Comparison of ENCODE assay signal across 22 cellular contexts in the genomic region with DNA sequence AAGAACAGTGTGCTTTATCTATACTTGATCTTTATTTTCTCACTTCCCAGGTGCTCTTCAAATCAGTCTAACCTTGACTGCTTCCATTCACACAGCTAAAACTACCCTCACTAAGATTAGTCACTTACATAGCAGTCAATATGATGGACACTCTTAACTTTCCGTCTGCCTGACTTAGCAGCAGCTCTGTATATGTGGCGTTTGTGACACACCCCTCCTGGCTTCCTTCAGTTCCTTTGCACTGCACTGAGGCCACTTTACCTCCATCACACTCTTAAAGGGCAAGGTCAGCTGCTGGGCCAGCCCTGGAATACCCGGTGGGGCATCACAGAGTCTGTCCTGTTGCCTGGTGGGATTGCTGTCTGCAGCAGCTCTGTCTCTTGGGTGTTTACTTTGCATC. TPM values are rescaled to one million over a fixed set of nuclear protein-coding genes. Genes with fewer than 3 reads are reported as not detected.
DNase-seq lines count a peak whose midpoint lies in the region; ATAC-seq, FAIRE-seq and TF ChIP-seq lines count a peak whose summit lies in the region.
"Had no signal": no experiment of that assay in that cellular context is flagged by ENCODE, and none has a peak within 500 bp of the region (broad histone marks: within the 10 kb centered on the region; RNA-seq: fewer than 3 reads in every experiment).

No MANE protein-coding gene starts in this region.

- H3K27ac Mint-ChIP-seq in natural killer cell treated with Interleukin-12 subunit alpha and Interleukin-12 subunit beta and Interleukin-15 and Interleukin-18, amount 100 ng/mL, for 72 hours: no peak overlapping the region
- no peak overlapping the region for H3K27ac Mint-ChIP-seq in activated T-helper 1 cell treated with anti-CD3 and anti-CD28 coated beads, Interleukin-12 subunit alpha, Interleukin-12 subunit beta, Interleukin-2, Interleukin-4 antibody, amounts not matched to agents 30 ng/mL and 10 ng/mL and 1 ng/mL, durations not matched to agents 14 hours and 24 hours and 36 hours
- H3K27ac Mint-ChIP-seq: CD8-positive, alpha-beta memory T cell had no signal

- peak; percentile 28 for FAIRE-seq in GM12891 (lab: Jason Lieb, UNC)
- FAIRE-seq in GM12878 (lab: Jason Lieb, UNC): no peak
- FAIRE-seq: G401.6 had no signal

- no peaks in the 10 kb centered on the region for H3K9me3 Mint-ChIP-seq in natural killer cell treated with Interleukin-12 subunit alpha and Interleukin-12 subunit beta and Interleukin-15 and Interleukin-18, amount 100 ng/mL, for 72 hours
- no peaks in the 10 kb centered on the region for H3K9me3 Mint-ChIP-seq in activated T-helper 1 cell treated with anti-CD3 and anti-CD28 coated beads, Interleukin-12 subunit alpha, Interleukin-12 subunit beta, Interleukin-2, Interleukin-4 antibody, amounts not matched to agents 30 ng/mL and 10 ng/mL and 1 ng/mL, durations not matched to agents 14 hours and 24 hours and 36 hours
- H3K9me3 Mint-ChIP-seq: CD8-positive, alpha-beta memory T cell had no signal

- in situ Hi-C loops in GM12878 (cut with MboI): no loop called here

- no peaks in the 10 kb centered on the region for H3K27me3 ChIP-seq in GM12878 (replicated peaks in 1 of 2; ENCODE audit: control insufficient read depth in 2 of 2, insufficient read depth in 2 of 2, low read length in 1 of 2)
- H3K27me3 ChIP-seq: BLaER1 had no signal

- ATAC-seq in GM12878 (peak; percentile 33; the same call in 2 of the 3 replicates), GM21526 (IDR thresholded peaks at IDR 0.05; ENCODE audit: low FRiP score, unreplicated experiment) (no peak)
- peak; percentile 62 to 63 for ATAC-seq in natural killer cell treated with Interleukin-12 subunit alpha and Interleukin-12 subunit beta and Interleukin-15 and Interleukin-18, amount 100 ng/mL, for 72 hours

- no peaks in the 10 kb centered on the region for H3K79me2 ChIP-seq in GM12878 (ENCODE audit: control insufficient read depth, insufficient read depth, low read length)

- intact Hi-C loops in GM12878 (cut with micrococcal nuclease; ENCODE audit: unreplicated experiment): no loop called here
- intact Hi-C loops in activated T-helper 1 cell treated with anti-CD3 and anti-CD28 coated beads, Interleukin-12 subunit alpha, Interleukin-12 subunit beta, Interleukin-2, Interleukin-4 antibody, amounts not matched to agents 30 ng/mL and 10 ng/mL and 1 ng/mL, durations not matched to agents 14 hours and 24 hours and 36 hours (cut with micrococcal nuclease): no loop called here

- H3K27me3 Mint-ChIP-seq in natural killer cell treated with Interleukin-12 subunit alpha and Interleukin-12 subunit beta and Interleukin-15 and Interleukin-18, amount 100 ng/mL, for 72 hours: no peaks in the 10 kb centered on the region
- H3K27me3 Mint-ChIP-seq in activated T-helper 1 cell treated with anti-CD3 and anti-CD28 coated beads, Interleukin-12 subunit alpha, Interleukin-12 subunit beta, Interleukin-2, Interleukin-4 antibody, amounts not matched to agents 30 ng/mL and 10 ng/mL and 1 ng/mL, durations not matched to agents 14 hours and 24 hours and 36 hours (ENCODE audit: insufficient read depth): peaks cover 2% of the 10 kb centered on the region
- H3K27me3 Mint-ChIP-seq: CD8-positive, alpha-beta memory T cell had no signal

- DNase-seq in NCI-H82 (lab: John Stamatoyannopoulos, UW) (peak; percentile 26), NCI-H82 treated with DMSO at 0.1 percent for 48 hours (lab: John Stamatoyannopoulos, UW; ENCODE audit: unreplicated experiment) (no peak), GM12891 (ENCODE audit: insufficient read length, low spot score) (no peak), GM12878 (ENCODE audit: low read depth, low spot score) (no peak)
- DNase-seq in natural killer cell treated with Interleukin-12 subunit alpha and Interleukin-12 subunit beta and Interleukin-15 and Interleukin-18, amount 100 ng/mL, for 72 hours (ENCODE audit: low spot score): peak; percentile 61
- DNase-seq in activated T-helper 1 cell treated with anti-CD3 and anti-CD28 coated beads, Interleukin-12 subunit alpha, Interleukin-12 subunit beta, Interleukin-2, Interleukin-4 antibody, amounts not matched to agents 30 ng/mL and 10 ng/mL and 1 ng/mL, durations not matched to agents 14 hours and 24 hours and 36 hours (ENCODE audit: low spot score): no peak
- DNase-seq in stimulated activated CD4-positive, alpha-beta T cell treated with anti-CD3 and anti-CD28 coated beads, Interleukin-4, amount 100 ng/mL, for 1 hour: no peak
- DNase-seq: ACHN; CD8-positive, alpha-beta memory T cell; GM23248; NCI-H1105 treated with DMSO at 0.1 percent for 48 hours; NCI-H2029 treated with DMSO at 0.1 percent for 48 hours; NCI-H226; NCI-H510A treated with DMSO at 0.1 percent for 48 hours; NCI-H748 treated with DMSO at 0.1 percent for 48 hours; Right ventricle myocardium superior had no signal

- H3K4me1 Mint-ChIP-seq in natural killer cell treated with Interleukin-12 subunit alpha and Interleukin-12 subunit beta and Interleukin-15 and Interleukin-18, amount 100 ng/mL, for 72 hours (ENCODE audit: low read depth in 2 of 2): peaks cover 0 to 4% of the 10 kb centered on the region in 2 donors
- no peaks in the 10 kb centered on the region for H3K4me1 Mint-ChIP-seq in activated T-helper 1 cell treated with anti-CD3 and anti-CD28 coated beads, Interleukin-12 subunit alpha, Interleukin-12 subunit beta, Interleukin-2, Interleukin-4 antibody, amounts not matched to agents 30 ng/mL and 10 ng/mL and 1 ng/mL, durations not matched to agents 14 hours and 24 hours and 36 hours (ENCODE audit: low read depth)

- CTCF ChIA-PET in GM12878 (lab: Yijun Ruan, JAX): interaction anchor here (0.6 to 1.5 kb wide), 3 partner anchors 9 to 1195 kb away, joined by 3 to 4 read pairs (median 3); no protein-coding TSS in a partner anchor

- RAD21 ChIA-PET in GM12878 (lab: Charles Lee; ENCODE audit: unreplicated experiment): no interaction called here

- no peaks in the 10 kb centered on the region for H4K20me1 ChIP-seq in GM12878 (ENCODE audit: control insufficient read depth, insufficient read depth)
- H4K20me1 ChIP-seq: BLaER1 had no signal

- no peak overlapping the region for H2AFZ ChIP-seq in GM12878 (ENCODE audit: control insufficient read depth, low read depth, low read length)
- H2AFZ ChIP-seq: GM23248 had no signal

- no peak for TF ChIP-seq RAD21 in GM12878 (IDR thresholded peaks at IDR 0.05; ENCODE audit: insufficient read depth, low read depth, low read length)

- no peak overlapping the region for H3K27ac ChIP-seq in GM12878 (ENCODE audit: control insufficient read depth, insufficient read depth)
- H3K27ac ChIP-seq: 22Rv1, BLaER1, GM23248, KMS-11 had no signal

- H3K36me3 Mint-ChIP-seq in natural killer cell treated with Interleukin-12 subunit alpha and Interleukin-12 subunit beta and Interleukin-15 and Interleukin-18, amount 100 ng/mL, for 72 hours: no peaks in the 10 kb centered on the region
- H3K36me3 Mint-ChIP-seq in activated T-helper 1 cell treated with anti-CD3 and anti-CD28 coated beads, Interleukin-12 subunit alpha, Interleukin-12 subunit beta, Interleukin-2, Interleukin-4 antibody, amounts not matched to agents 30 ng/mL and 10 ng/mL and 1 ng/mL, durations not matched to agents 14 hours and 24 hours and 36 hours (ENCODE audit: low read depth): no peaks in the 10 kb centered on the region

- H3K9ac ChIP-seq in GM12878 (ENCODE audit: control insufficient read depth, insufficient read depth, low read length): no peak overlapping the region
- H3K9ac ChIP-seq: BLaER1, GM23248, KMS-11 had no signal

- H3K4me1 ChIP-seq in GM12878 (ENCODE audit: control insufficient read depth, insufficient read depth, low read length): no peaks in the 10 kb centered on the region
- H3K4me1 ChIP-seq: HAP-1 had no signal

- no peaks in the 10 kb centered on the region for H3K9me3 ChIP-seq in GM12878 (replicated peaks; ENCODE audit: control insufficient read depth, insufficient read depth, low read length)
- H3K9me3 ChIP-seq: BLaER1, HAP-1 had no signal

- TF ChIP-seq POLR2A in GM12891 (IDR thresholded peaks at IDR 0.05; ENCODE audit: low read depth, low read length): no peak
- no peak for TF ChIP-seq POLR2A in GM12878 (IDR thresholded peaks at IDR 0.05; ENCODE audit: low read depth, low read length)

- no peak overlapping the region for H3K4me2 ChIP-seq in GM12878 (ENCODE audit: control insufficient read depth, insufficient read depth)
- H3K4me2 ChIP-seq: KMS-11 had no signal

- POLR2A ChIA-PET in GM12878 (lab: Charles Lee): no interaction called here

- no peak for TF ChIP-seq EP300 in GM12878 (IDR thresholded peaks at IDR 0.05; ENCODE audit: borderline replicate concordance in 1 of 2, control insufficient read depth in 1 of 2, low read depth in 2 of 2, low read length in 2 of 2)

- H3K36me3 ChIP-seq in GM12878 (ENCODE audit: control insufficient read depth in 2 of 2, insufficient read depth in 2 of 2, low read length in 1 of 2): no peaks in the 10 kb centered on the region
- H3K36me3 ChIP-seq: BLaER1, HAP-1 had no signal

- no peak overlapping the region for H3K4me3 Mint-ChIP-seq in natural killer cell treated with Interleukin-12 subunit alpha and Interleukin-12 subunit beta and Interleukin-15 and Interleukin-18, amount 100 ng/mL, for 72 hours
- H3K4me3 Mint-ChIP-seq in activated T-helper 1 cell treated with anti-CD3 and anti-CD28 coated beads, Interleukin-12 subunit alpha, Interleukin-12 subunit beta, Interleukin-2, Interleukin-4 antibody, amounts not matched to agents 30 ng/mL and 10 ng/mL and 1 ng/mL, durations not matched to agents 14 hours and 24 hours and 36 hours: no peak overlapping the region
- H3K4me3 Mint-ChIP-seq: CD8-positive, alpha-beta memory T cell had no signal

- SMC1A ChIA-PET in GM12878 (lab: Charles Lee; ENCODE audit: uncharacterized antibody, unreplicated experiment): interaction anchor here (0.7 to 1.2 kb wide), 2 partner anchors 13 to 45 kb away, joined by 3 to 5 read pairs; no protein-coding TSS in a partner anchor

- no TSS peak for BruUV-seq in GM12878 (replicated peaks; lab: Mats Ljungman, UMichigan)

- no peak for TF ChIP-seq CTCF in GM12878 (IDR thresholded peaks at IDR 0.05 in 2 of 3, conservative IDR thresholded peaks at IDR 0.05 in 1 of 3; ENCODE audit: control insufficient read depth in 2 of 3, extremely low read depth in 1 of 3, insufficient read depth in 1 of 3, low read depth in 3 of 3, low read length in 3 of 3)

- WGBS in GM12878 (ENCODE audit: insufficient coverage, insufficient replicate concordance, low lambda C conversion rate, missing lambda C conversion rate): 47% methylated on average over 3 of the region's 3 CpGs

- no peak overlapping the region for H3K4me3 ChIP-seq in GM12878
- H3K4me3 ChIP-seq: BLaER1, GM23248, HAP-1 had no signal

RNA-seq across cellular contexts. Expression of gene IL17D, which starts 35.6 kb away (rescaled TPM):
- polyA plus RNA-seq in GM12891 (2012; ENCODE audit: low read depth, missing spikeins): 1.3 TPM
- total RNA-seq in GM12878 (2013; cell fraction: nucleolus; rRNA removed): not detected in 2 replicates
- 0.16 and 0.34 TPM in 2 replicates for total RNA-seq in GM12878 (2014; rRNA removed)
- total RNA-seq in GM12878 (2014; rRNA removed; fragmentation: Illumina TruSeq; extraction: Trizol): 0.09 and 0.18 TPM in 2 replicates
- total RNA-seq in GM12878 (2021): 0.11 and 0.56 TPM in 2 replicates
- 0.49 TPM for polyA plus RNA-seq in GM12878 (2011; ENCODE audit: low read depth)
- 0.03 and 0.06 TPM in 2 replicates for polyA plus RNA-seq in GM12878 (2011; rRNA removed)
- polyA plus RNA-seq in GM12878 (2011; cell fraction: cytosol; rRNA removed): 0.03 and 0.07 TPM in 2 replicates
- not detected in 2 replicates for polyA plus RNA-seq in GM12878 (2011; cell fraction: nucleus; rRNA removed)
- 0.45 and 0.49 TPM in 2 replicates for polyA plus RNA-seq in GM12878 (2012)
- 0.18 TPM in 1 of 2 replicates, not detected in the other for polyA plus RNA-seq in GM12878 (2014; fragmentation: Illumina TruSeq; extraction: Trizol)
- 1 to 10 TPM in 1 of 2 experiments, under 1 TPM in 1; 0.61 to 1.6 TPM for polyA plus RNA-seq in GM12878 (2014; fragmentation: Nextera tagmentation; extraction: Ambion mirVana)
- 0.49 and 0.80 TPM in 2 replicates for polyA plus RNA-seq in GM12878 (2014; rRNA removed)
- under 1 TPM; 0.17 to 0.32 TPM for polyA plus RNA-seq in GM12878 (2016; fragmentation: Nextera tagmentation; extraction: Ambion mirVana)
- not detected in 2 replicates for polyA minus RNA-seq in GM12878 (2011; rRNA and poly(A)+ RNA removed)
- not detected in 2 replicates for polyA minus RNA-seq in GM12878 (2011; cell fraction: cytosol; rRNA and poly(A)+ RNA removed)
- not detected in 2 replicates for polyA minus RNA-seq in GM12878 (2011; cell fraction: nucleus; rRNA and poly(A)+ RNA removed)
- under 1 TPM in 1 of 2 donors, not detected in 1; 0.22 TPM for total RNA-seq in natural killer cell treated with Interleukin-12 subunit alpha and Interleukin-12 subunit beta and Interleukin-15 and Interleukin-18, amount 100 ng/mL, for 72 hours
- total RNA-seq in activated T-helper 1 cell treated with anti-CD3 and anti-CD28 coated beads, Interleukin-12 subunit alpha, Interleukin-12 subunit beta, Interleukin-2, Interleukin-4 antibody, amounts not matched to agents 30 ng/mL and 10 ng/mL and 1 ng/mL, durations not matched to agents 14 hours and 24 hours and 36 hours: 0.15 and 0.29 TPM in 2 replicates

Comparison
In these comparisons a context has a peak if more than half of its experiments do, and no peak if none do; other contexts are left out.
1. DNase-seq: peak in NCI-H82 (single experiment) and natural killer cell treated with Interleukin-12 subunit alpha and Interleukin-12 subunit beta and Interleukin-15 and Interleukin-18, amount 100 ng/mL, for 72 hours (single experiment); none in NCI-H82 treated with DMSO at 0.1 percent for 48 hours (single experiment), GM12891 (single experiment), GM12878 (single experiment), activated T-helper 1 cell treated with anti-CD3 and anti-CD28 coated beads, Interleukin-12 subunit alpha, Interleukin-12 subunit beta, Interleukin-2, Interleukin-4 antibody, amounts not matched to agents 30 ng/mL and 10 ng/mL and 1 ng/mL, durations not matched to agents 14 hours and 24 hours and 36 hours (single experiment) and stimulated activated CD4-positive, alpha-beta T cell treated with anti-CD3 and anti-CD28 coated beads, Interleukin-4, amount 100 ng/mL, for 1 hour (single experiment).